17 cellular contexts compared by ENCODE assay signal in the genomic region with DNA sequence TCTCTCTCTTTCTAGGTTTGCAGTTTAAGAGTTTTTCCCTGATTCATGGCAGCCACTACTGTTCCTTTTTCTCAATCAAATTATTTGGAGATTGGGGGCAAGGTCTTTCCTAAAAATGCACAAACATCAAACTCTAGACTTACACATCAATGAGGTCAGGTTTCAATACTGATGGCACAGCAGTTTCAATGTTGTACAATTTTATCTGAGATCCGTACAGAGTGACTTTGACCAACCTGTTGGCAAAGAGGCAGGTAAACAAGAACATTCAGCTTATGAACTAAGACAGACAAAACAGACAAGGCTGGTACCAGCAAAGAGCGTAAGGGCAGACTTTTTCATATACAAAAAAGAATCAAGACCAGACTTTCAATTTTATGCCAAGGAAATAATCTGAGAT. TPM values are rescaled to one million over a fixed set of nuclear protein-coding genes. Genes with fewer than 3 reads are reported as not detected.
DNase-seq lines count a peak whose midpoint lies in the region; ATAC-seq and TF ChIP-seq lines count a peak whose summit lies in the region.
"Had no signal": no experiment of that assay in that cellular context is flagged by ENCODE, and none has a peak within 500 bp of the region (broad histone marks: within the 10 kb centered on the region; RNA-seq: fewer than 3 reads in every experiment).

No MANE protein-coding gene starts in this region.

- TF ChIP-seq CTCF in natural killer cell (IDR thresholded peaks at IDR 0.05) (no peak), right lobe of liver (IDR thresholded peaks at IDR 0.05) (no peak), nephron progenitor cell (IDR thresholded peaks at IDR 0.05) (no peak)

- peaks cover 0 to 29% (median 14%) of the 10 kb centered on the region in 4 donors for H3K4me1 ChIP-seq in right lobe of liver
- H3K4me1 ChIP-seq: Peyer's patch had no signal

- intact Hi-C loops in natural killer cell (cut with micrococcal nuclease) (no loop called here), right lobe of liver (cut with DNase I) (no loop called here)
- intact Hi-C loops in activated T-helper 2 cell treated with anti-CD3 and anti-CD28 coated beads, Interferon-gamma antibody, Interleukin-2, Interleukin-4, amounts not matched to agents 10 μg/mL and 5 μg/mL and 100 μg/mL, durations not matched to agents 14 hours and 24 hours and 36 hours (cut with micrococcal nuclease), result no loop called here

- no peak overlapping the region for H3K4me3 ChIP-seq in right lobe of liver
- H3K4me3 ChIP-seq: MG63, Peyer's patch had no signal

- no peaks in the 10 kb centered on the region for H3K9me3 Mint-ChIP-seq in natural killer cell
- no peaks in the 10 kb centered on the region for H3K9me3 Mint-ChIP-seq in natural killer cell treated with Interleukin-12 subunit alpha and Interleukin-12 subunit beta and Interleukin-15 and Interleukin-18, amount 100 ng/mL, for 72 hours
- no peaks in the 10 kb centered on the region for H3K9me3 Mint-ChIP-seq in activated T-helper 2 cell treated with anti-CD3 and anti-CD28 coated beads, Interferon-gamma antibody, Interleukin-2, Interleukin-4, amounts not matched to agents 10 μg/mL and 5 μg/mL and 100 μg/mL, durations not matched to agents 14 hours and 24 hours and 36 hours
- no peaks in the 10 kb centered on the region for H3K9me3 Mint-ChIP-seq in nephron progenitor cell

- 13% methylated on average over 2 of the region's 2 CpGs for WGBS in right lobe of liver (ENCODE audit: insufficient coverage, low coverage, low lambda C conversion rate, missing lambda C conversion rate)

- ATAC-seq in natural killer cell (no peak), right lobe of liver (peak; percentile 90 to 92 (median 91))
- no peak for ATAC-seq in natural killer cell treated with Interleukin-12 subunit alpha and Interleukin-12 subunit beta and Interleukin-15 and Interleukin-18, amount 100 ng/mL, for 72 hours

- no peak for DNase-seq in natural killer cell
- DNase-seq in natural killer cell treated with Interleukin-12 subunit alpha and Interleukin-12 subunit beta and Interleukin-15 and Interleukin-18, amount 100 ng/mL, for 72 hours (ENCODE audit: low spot score), result no peak
- no peak for DNase-seq in activated T-helper 2 cell treated with anti-CD3 and anti-CD28 coated beads, Interferon-gamma antibody, Interleukin-2, Interleukin-4, amounts not matched to agents 10 μg/mL and 5 μg/mL and 100 μg/mL, durations not matched to agents 14 hours and 24 hours and 36 hours (ENCODE audit: low spot score)
- DNase-seq in right lobe of liver, result peak in 1 of 3 donors; percentile 49
- DNase-seq in nephron progenitor cell, result no peak
- no peak for DNase-seq in NCI-H2081 (lab: John Stamatoyannopoulos, UW)
- no peak for DNase-seq in NCI-H1048 (lab: John Stamatoyannopoulos, UW)
- DNase-seq: COR-L47, DMS153, EL, MG63, NCI-H1105, NCI-H187 treated with DMSO at 0.1 percent for 48 hours, NCI-H2171, Peyer's patch, Right ventricle myocardium superior had no signal

- H3K4me1 Mint-ChIP-seq in natural killer cell (peaks cover 14 to 25% of the 10 kb centered on the region in 2 donors), nephron progenitor cell (no peaks in the 10 kb centered on the region)
- H3K4me1 Mint-ChIP-seq in natural killer cell treated with Interleukin-12 subunit alpha and Interleukin-12 subunit beta and Interleukin-15 and Interleukin-18, amount 100 ng/mL, for 72 hours (ENCODE audit: low read depth in 2 of 2), result peaks cover 0 to 14% of the 10 kb centered on the region in 2 donors
- no peaks in the 10 kb centered on the region for H3K4me1 Mint-ChIP-seq in activated T-helper 2 cell treated with anti-CD3 and anti-CD28 coated beads, Interferon-gamma antibody, Interleukin-2, Interleukin-4, amounts not matched to agents 10 μg/mL and 5 μg/mL and 100 μg/mL, durations not matched to agents 14 hours and 24 hours and 36 hours (ENCODE audit: low read depth)

- no peak overlapping the region for H3K4me3 Mint-ChIP-seq in natural killer cell
- H3K4me3 Mint-ChIP-seq in natural killer cell treated with Interleukin-12 subunit alpha and Interleukin-12 subunit beta and Interleukin-15 and Interleukin-18, amount 100 ng/mL, for 72 hours, result no peak overlapping the region
- no peak overlapping the region for H3K4me3 Mint-ChIP-seq in activated T-helper 2 cell treated with anti-CD3 and anti-CD28 coated beads, Interferon-gamma antibody, Interleukin-2, Interleukin-4, amounts not matched to agents 10 μg/mL and 5 μg/mL and 100 μg/mL, durations not matched to agents 14 hours and 24 hours and 36 hours (ENCODE audit: low read depth)
- no peak overlapping the region for H3K4me3 Mint-ChIP-seq in nephron progenitor cell

- H3K27me3 Mint-ChIP-seq in natural killer cell (ENCODE audit: low read depth in 2 of 2) (no peaks in the 10 kb centered on the region), nephron progenitor cell (ENCODE audit: low read depth, poor library complexity) (no peaks in the 10 kb centered on the region)
- no peaks in the 10 kb centered on the region for H3K27me3 Mint-ChIP-seq in natural killer cell treated with Interleukin-12 subunit alpha and Interleukin-12 subunit beta and Interleukin-15 and Interleukin-18, amount 100 ng/mL, for 72 hours
- no peaks in the 10 kb centered on the region for H3K27me3 Mint-ChIP-seq in activated T-helper 2 cell treated with anti-CD3 and anti-CD28 coated beads, Interferon-gamma antibody, Interleukin-2, Interleukin-4, amounts not matched to agents 10 μg/mL and 5 μg/mL and 100 μg/mL, durations not matched to agents 14 hours and 24 hours and 36 hours (ENCODE audit: low read depth)

- TF ChIP-seq POLR2A in right lobe of liver (IDR thresholded peaks at IDR 0.05), result no peak

- H3K27ac Mint-ChIP-seq in natural killer cell (peak overlapping the region; percentile 49 to 74), nephron progenitor cell (no peak overlapping the region)
- peak overlapping the region in 1 of 2 donors; percentile 6 for H3K27ac Mint-ChIP-seq in natural killer cell treated with Interleukin-12 subunit alpha and Interleukin-12 subunit beta and Interleukin-15 and Interleukin-18, amount 100 ng/mL, for 72 hours
- H3K27ac Mint-ChIP-seq in activated T-helper 2 cell treated with anti-CD3 and anti-CD28 coated beads, Interferon-gamma antibody, Interleukin-2, Interleukin-4, amounts not matched to agents 10 μg/mL and 5 μg/mL and 100 μg/mL, durations not matched to agents 14 hours and 24 hours and 36 hours, result peak overlapping the region; percentile 34

- peaks cover 0 to 20% (median 4%) of the 10 kb centered on the region in 4 donors for H3K36me3 ChIP-seq in right lobe of liver

- H3K27me3 ChIP-seq in right lobe of liver, result no peaks in the 10 kb centered on the region
- H3K27me3 ChIP-seq: MG63, Peyer's patch had no signal

- H3K9me3 ChIP-seq in right lobe of liver, result no peaks in the 10 kb centered on the region
- H3K9me3 ChIP-seq: MG63, Peyer's patch had no signal

- H3K36me3 Mint-ChIP-seq in natural killer cell (peaks cover 18% of the 10 kb centered on the region), nephron progenitor cell (ENCODE audit: low read depth) (peaks cover 50% of the 10 kb centered on the region)
- H3K36me3 Mint-ChIP-seq in natural killer cell treated with Interleukin-12 subunit alpha and Interleukin-12 subunit beta and Interleukin-15 and Interleukin-18, amount 100 ng/mL, for 72 hours, result peaks cover 19% of the 10 kb centered on the region
- peaks cover 89% of the 10 kb centered on the region for H3K36me3 Mint-ChIP-seq in activated T-helper 2 cell treated with anti-CD3 and anti-CD28 coated beads, Interferon-gamma antibody, Interleukin-2, Interleukin-4, amounts not matched to agents 10 μg/mL and 5 μg/mL and 100 μg/mL, durations not matched to agents 14 hours and 24 hours and 36 hours (ENCODE audit: low read depth)

- peak overlapping the region; percentile 8 to 91 (median 65) for H3K27ac ChIP-seq in right lobe of liver
- H3K27ac ChIP-seq: Peyer's patch had no signal

RNA-seq across cellular contexts. Expression of a gene that starts 58.0 kb away (rescaled TPM):
- under 1 TPM in 1 of 3 donors, not detected in 2; 0.25 TPM for total RNA-seq in natural killer cell
- total RNA-seq in natural killer cell treated with Interleukin-12 subunit alpha and Interleukin-12 subunit beta and Interleukin-15 and Interleukin-18, amount 100 ng/mL, for 72 hours, result not detected
- total RNA-seq in activated T-helper 2 cell treated with anti-CD3 and anti-CD28 coated beads, Interferon-gamma antibody, Interleukin-2, Interleukin-4, amounts not matched to agents 10 μg/mL and 5 μg/mL and 100 μg/mL, durations not matched to agents 14 hours and 24 hours and 36 hours, result not detected in 2 replicates
- under 1 TPM in 1 of 6 experiments, not detected in 5; 0.33 TPM for total RNA-seq in right lobe of liver
- total RNA-seq: NCI-H460, Peyer's patch, Right ventricle myocardium superior had no signal

Comparison
In these comparisons a context has a peak if more than half of its experiments do, and no peak if none do; other contexts are left out.
1. ATAC-seq: peak in right lobe of liver (4 of 4); none in natural killer cell (0 of 3) and natural killer cell treated with Interleukin-12 subunit alpha and Interleukin-12 subunit beta and Interleukin-15 and Interleukin-18, amount 100 ng/mL, for 72 hours (0 of 2).